35 cellular contexts compared by ENCODE assay signal in the genomic region with DNA sequence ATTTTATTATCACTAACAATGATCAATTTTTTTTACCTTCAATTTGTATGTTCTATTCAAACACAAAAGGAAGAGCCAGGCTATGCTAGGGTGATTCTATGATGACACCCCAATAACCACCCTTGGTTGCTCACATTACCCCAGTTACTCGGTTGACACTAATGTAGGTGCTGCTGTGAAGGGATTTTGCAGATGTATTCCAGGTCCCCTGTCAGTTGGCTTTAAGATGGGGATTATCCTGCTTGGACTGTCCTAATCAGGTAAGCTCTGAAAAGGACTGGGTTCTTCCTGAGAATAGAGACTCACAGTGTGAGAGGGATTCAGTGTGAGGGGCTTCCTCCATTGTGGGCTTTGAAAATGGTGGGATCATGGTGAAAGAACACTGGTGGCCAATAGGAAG.
"Had no signal": no experiment of that assay in that cellular context is flagged by ENCODE, and none has a peak within 500 bp of the region (broad histone marks: within the 10 kb centered on the region; RNA-seq: fewer than 3 reads in every experiment).

No MANE protein-coding gene starts in this region.

- H3K27me3 ChIP-seq: adrenal gland, body of pancreas, esophagus muscularis mucosa, foreskin keratinocyte, gastrocnemius medialis, heart left ventricle had no signal

- H3K9me3 Mint-ChIP-seq: activated CD4-positive, alpha-beta memory T cell treated with anti-CD3 and anti-CD28 coated beads for 36 hours; activated naive CD4-positive, alpha-beta T cell treated with anti-CD3 and anti-CD28 coated beads for 36 hours; activated naive CD4-positive, alpha-beta T cell treated with anti-CD3 and anti-CD28 coated beads, Interleukin-2, amount 50 U/mL, for 24 hours; activated naive CD8-positive, alpha-beta T cell treated with anti-CD3 and anti-CD28 coated beads for 36 hours; activated naive CD8-positive, alpha-beta T cell treated with anti-CD3 and anti-CD28 coated beads, Interleukin-2, amount 50 U/mL, for 24 hours; activated T-helper 1 cell treated with anti-CD3 and anti-CD28 coated beads, Interleukin-12 subunit alpha, Interleukin-12 subunit beta, Interleukin-2, Interleukin-4 antibody, amounts not matched to agents 30 ng/mL and 10 ng/mL and 1 ng/mL, durations not matched to agents 14 hours and 24 hours and 36 hours; activated T-helper 2 cell treated with anti-CD3 and anti-CD28 coated beads, Interferon-gamma antibody, Interleukin-2, Interleukin-4, amounts not matched to agents 10 μg/mL and 5 μg/mL and 100 μg/mL, durations not matched to agents 14 hours and 24 hours and 36 hours; effector memory CD8-positive, alpha-beta T cell; T-cell; T-helper 1 cell treated with Interleukin-12 subunit alpha and Interleukin-12 subunit beta and Interleukin-4 antibody, amounts not matched to agents 30 μg/mL and 1 μg/mL, for 36 hours; T-helper 2 cell treated with Interferon-gamma antibody and Interleukin-4, amounts not matched to agents 5 μg/mL and 100 μg/mL, for 36 hours had no signal

- H3K27ac Mint-ChIP-seq: activated CD4-positive, alpha-beta memory T cell treated with anti-CD3 and anti-CD28 coated beads for 36 hours; activated CD8-positive, alpha-beta memory T cell treated with anti-CD3 and anti-CD28 coated beads, Interleukin-2, amount 10 ng/mL, durations not matched to agents 7 days and 5 days; activated CD8-positive, alpha-beta T cell treated with anti-CD3 and anti-CD28 coated beads, Interleukin-2, amount 10 ng/mL, durations not matched to agents 7 days and 5 days; activated naive CD4-positive, alpha-beta T cell treated with anti-CD3 and anti-CD28 coated beads for 36 hours; activated naive CD4-positive, alpha-beta T cell treated with anti-CD3 and anti-CD28 coated beads, Interleukin-2, amount 50 U/mL, for 24 hours; activated naive CD8-positive, alpha-beta T cell treated with anti-CD3 and anti-CD28 coated beads for 36 hours; activated naive CD8-positive, alpha-beta T cell treated with anti-CD3 and anti-CD28 coated beads, Interleukin-2, amount 50 U/mL, for 24 hours; activated T-helper 1 cell treated with anti-CD3 and anti-CD28 coated beads, Interleukin-12 subunit alpha, Interleukin-12 subunit beta, Interleukin-2, Interleukin-4 antibody, amounts not matched to agents 30 ng/mL and 10 ng/mL and 1 ng/mL, durations not matched to agents 14 hours and 24 hours and 36 hours; activated T-helper 2 cell treated with anti-CD3 and anti-CD28 coated beads, Interferon-gamma antibody, Interleukin-2, Interleukin-4, amounts not matched to agents 10 μg/mL and 5 μg/mL and 100 μg/mL, durations not matched to agents 14 hours and 24 hours and 36 hours; T-helper 1 cell treated with Interleukin-12 subunit alpha and Interleukin-12 subunit beta and Interleukin-4 antibody, amounts not matched to agents 30 μg/mL and 1 μg/mL, for 36 hours; T-helper 2 cell treated with Interferon-gamma antibody and Interleukin-4, amounts not matched to agents 5 μg/mL and 100 μg/mL, for 36 hours; WTC11 had no signal

- ATAC-seq: activated CD8-positive, alpha-beta memory T cell treated with anti-CD3 and anti-CD28 coated beads, Interleukin-2, amount 10 ng/mL, durations not matched to agents 7 days and 5 days; activated CD8-positive, alpha-beta T cell treated with anti-CD3 and anti-CD28 coated beads, Interleukin-2, amount 10 ng/mL, durations not matched to agents 7 days and 5 days; activated naive CD8-positive, alpha-beta T cell treated with anti-CD3 and anti-CD28 coated beads, Interleukin-2, amount 50 U/mL, for 24 hours; body of pancreas; effector memory CD8-positive, alpha-beta T cell; foreskin keratinocyte; gastrocnemius medialis; heart left ventricle; T-cell; WTC11 had no signal

- H3K36me3 ChIP-seq: adrenal gland, esophagus muscularis mucosa, gastrocnemius medialis had no signal

- H3K4me1 ChIP-seq: body of pancreas had no signal

- DNase-seq: activated CD4-positive, alpha-beta memory T cell treated with anti-CD3 and anti-CD28 coated beads for 36 hours; activated CD4-positive, alpha-beta T cell treated with anti-CD3 and anti-CD28 coated beads for 1 hour; activated CD4-positive, alpha-beta T cell treated with anti-CD3 and anti-CD28 coated beads for 48 hours; activated CD8-positive, alpha-beta memory T cell treated with anti-CD3 and anti-CD28 coated beads, Interleukin-2, amount 10 ng/mL, durations not matched to agents 7 days and 5 days; activated CD8-positive, alpha-beta memory T cell treated with anti-CD3 and anti-CD28 coated beads, Interleukin-2, amount 50 U/mL, for 4 hours; activated CD8-positive, alpha-beta T cell treated with anti-CD3 and anti-CD28 coated beads, Interleukin-2, amount 10 ng/mL, durations not matched to agents 7 days and 5 days; activated effector memory CD4-positive, alpha-beta T cell treated with anti-CD3 and anti-CD28 coated beads, Interleukin-2, amount 50 U/mL, for 16 hours; activated naive CD4-positive, alpha-beta T cell treated with anti-CD3 and anti-CD28 coated beads for 36 hours; activated naive CD8-positive, alpha-beta T cell treated with anti-CD3 and anti-CD28 coated beads for 36 hours; activated naive CD8-positive, alpha-beta T cell treated with anti-CD3 and anti-CD28 coated beads, Interleukin-2, amount 50 U/mL, for 24 hours; activated T-cell treated with anti-CD3 and anti-CD28 coated beads, Interleukin-2, amount 50 U/mL, for 1 hour; activated T-cell treated with anti-CD3 and anti-CD28 coated beads, Interleukin-2, amount 50 U/mL, for 48 hours; adrenal gland; amygdala; aorta; body of pancreas; caudate nucleus; cortex of kidney; dermis blood vessel endothelial cell; effector CD4-positive, alpha-beta T cell; effector memory CD8-positive, alpha-beta T cell; erythroblast; foreskin keratinocyte; glutamatergic neuron; heart left ventricle; T-cell; T1000 had no signal

- H3K4me1 Mint-ChIP-seq: activated CD8-positive, alpha-beta memory T cell treated with anti-CD3 and anti-CD28 coated beads, Interleukin-2, amount 10 ng/mL, durations not matched to agents 7 days and 5 days; WTC11 had no signal

- H3K27ac ChIP-seq: body of pancreas, esophagus muscularis mucosa, foreskin keratinocyte had no signal

- H3K4me3 Mint-ChIP-seq: activated CD4-positive, alpha-beta memory T cell treated with anti-CD3 and anti-CD28 coated beads for 36 hours; activated CD8-positive, alpha-beta memory T cell treated with anti-CD3 and anti-CD28 coated beads, Interleukin-2, amount 10 ng/mL, durations not matched to agents 7 days and 5 days; activated CD8-positive, alpha-beta T cell treated with anti-CD3 and anti-CD28 coated beads, Interleukin-2, amount 10 ng/mL, durations not matched to agents 7 days and 5 days; activated naive CD4-positive, alpha-beta T cell treated with anti-CD3 and anti-CD28 coated beads for 36 hours; activated naive CD4-positive, alpha-beta T cell treated with anti-CD3 and anti-CD28 coated beads, Interleukin-2, amount 50 U/mL, for 24 hours; activated naive CD8-positive, alpha-beta T cell treated with anti-CD3 and anti-CD28 coated beads for 36 hours; activated naive CD8-positive, alpha-beta T cell treated with anti-CD3 and anti-CD28 coated beads, Interleukin-2, amount 50 U/mL, for 24 hours; activated T-helper 1 cell treated with anti-CD3 and anti-CD28 coated beads, Interleukin-12 subunit alpha, Interleukin-12 subunit beta, Interleukin-2, Interleukin-4 antibody, amounts not matched to agents 30 ng/mL and 10 ng/mL and 1 ng/mL, durations not matched to agents 14 hours and 24 hours and 36 hours; effector memory CD8-positive, alpha-beta T cell; T-cell; T-helper 1 cell treated with Interleukin-12 subunit alpha and Interleukin-12 subunit beta and Interleukin-4 antibody, amounts not matched to agents 30 μg/mL and 1 μg/mL, for 36 hours; T-helper 2 cell treated with Interferon-gamma antibody and Interleukin-4, amounts not matched to agents 5 μg/mL and 100 μg/mL, for 36 hours; WTC11 had no signal

- H3K9me3 ChIP-seq: adrenal gland, body of pancreas, esophagus muscularis mucosa, gastrocnemius medialis, heart left ventricle had no signal

- H3K27me3 Mint-ChIP-seq: activated CD4-positive, alpha-beta memory T cell treated with anti-CD3 and anti-CD28 coated beads for 36 hours; activated CD8-positive, alpha-beta memory T cell treated with anti-CD3 and anti-CD28 coated beads, Interleukin-2, amount 10 ng/mL, durations not matched to agents 7 days and 5 days; activated naive CD4-positive, alpha-beta T cell treated with anti-CD3 and anti-CD28 coated beads, Interleukin-2, amount 50 U/mL, for 24 hours; activated naive CD8-positive, alpha-beta T cell treated with anti-CD3 and anti-CD28 coated beads for 36 hours; activated naive CD8-positive, alpha-beta T cell treated with anti-CD3 and anti-CD28 coated beads, Interleukin-2, amount 50 U/mL, for 24 hours; effector memory CD8-positive, alpha-beta T cell had no signal

- H3K4me3 ChIP-seq: adrenal gland, body of pancreas, esophagus muscularis mucosa, gastrocnemius medialis, heart left ventricle had no signal

- H3K36me3 Mint-ChIP-seq: activated CD8-positive, alpha-beta memory T cell treated with anti-CD3 and anti-CD28 coated beads, Interleukin-2, amount 10 ng/mL, durations not matched to agents 7 days and 5 days; WTC11 had no signal
